8 cellular contexts compared by ENCODE assay signal in the genomic region with DNA sequence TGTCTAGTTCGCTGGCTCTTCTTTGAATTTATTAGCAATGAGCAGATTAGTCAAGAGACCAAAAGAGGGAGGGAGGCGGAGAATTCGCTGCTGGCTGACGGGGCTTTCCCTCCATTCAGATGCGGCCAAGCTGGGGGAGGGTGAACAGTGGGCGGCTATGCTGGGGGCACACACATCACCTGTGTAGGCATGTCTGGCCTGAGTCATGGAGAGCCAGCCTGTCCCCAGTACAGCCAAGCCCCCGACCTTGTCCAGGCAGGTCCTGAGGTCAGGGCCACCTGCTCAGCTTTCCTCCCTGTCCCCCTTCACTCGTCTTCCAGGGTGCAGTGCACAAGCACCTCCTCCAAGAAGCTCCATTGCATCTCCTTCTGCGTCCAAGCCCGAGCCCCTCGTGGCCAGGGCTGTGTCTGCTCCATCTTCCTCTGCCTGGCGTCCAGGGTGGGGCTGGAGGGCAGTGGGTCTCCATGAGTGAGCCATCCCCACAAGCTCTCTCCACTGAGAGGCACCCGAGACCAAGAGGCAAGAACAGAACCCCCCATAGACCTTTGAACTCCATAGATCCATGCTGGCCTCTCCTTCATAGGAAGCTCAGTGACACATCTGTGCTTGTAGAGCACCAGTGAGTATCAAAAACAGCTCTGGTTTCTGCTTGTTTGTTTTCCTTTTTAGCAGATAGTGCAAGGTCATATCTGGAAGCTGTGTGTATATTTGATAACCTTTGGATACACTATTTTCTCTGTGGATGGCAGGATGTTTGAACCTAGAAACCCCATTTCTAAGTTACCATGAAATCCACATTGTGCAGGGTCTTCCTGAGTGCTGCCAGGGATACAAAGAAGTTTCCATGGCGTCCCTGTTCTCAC. TPM values are rescaled to one million over a fixed set of nuclear protein-coding genes. Genes with fewer than 3 reads are reported as not detected.
DNase-seq lines count a peak whose midpoint lies in the region; ATAC-seq lines count a peak whose summit lies in the region.

No MANE protein-coding gene starts in this region.

- in situ Hi-C loops in KBM-7 (cut with MboI; ENCODE audit: low pct_unique_long_range_greater_than_20kb, low sequenced_read_pairs), result no loop called here

- H3K36me3 ChIP-seq in adipocyte (ENCODE audit: control insufficient read depth, insufficient read depth, low read length, severe bottlenecking) (peaks cover 22% of the 10 kb centered on the region), iPS-18a (ENCODE audit: control insufficient read depth, low read depth, low read length) (no peaks in the 10 kb centered on the region), skeletal muscle tissue (ENCODE audit: control insufficient read depth in 3 of 3, insufficient read depth in 3 of 3, low read length in 3 of 3) (peaks cover 30 to 43% (median 32%) of the 10 kb centered on the region in 3 donors)

- H3K27me3 ChIP-seq in adipocyte (replicated peaks; ENCODE audit: control insufficient read depth, insufficient read depth, low read length), result no peaks in the 10 kb centered on the region
- no peaks in the 10 kb centered on the region for H3K27me3 ChIP-seq in iPS-18a (ENCODE audit: control insufficient read depth, insufficient read depth, low read length)
- no peaks in the 10 kb centered on the region for H3K27me3 ChIP-seq in skeletal muscle tissue (ENCODE audit: control insufficient read depth in 3 of 3, insufficient read depth in 3 of 3, low read length in 3 of 3)

- ATAC-seq in GM21723 (IDR thresholded peaks at IDR 0.05; ENCODE audit: unreplicated experiment), result peak; percentile 29

- no peak for DNase-seq in adipocyte (ENCODE audit: low read depth)
- no peak for DNase-seq in stimulated activated CD4-positive, alpha-beta T cell treated with anti-CD3 and anti-CD28 coated beads, Interleukin-4, amount 100 ng/mL, for 1 hour
- no peak for DNase-seq in amygdala (lab: John Stamatoyannopoulos, UW)
- DNase-seq in Ammon's horn (ENCODE audit: low spot score), result no peak
- DNase-seq in KBM-7, result no peak

- H3K9ac ChIP-seq in adipocyte (ENCODE audit: low read length) (peak overlapping the region; percentile 89), iPS-18a (ENCODE audit: low read length) (no peak overlapping the region), skeletal muscle tissue (ENCODE audit: low read depth in 1 of 3, low read length in 3 of 3) (peak overlapping the region in 2 of 3 donors; percentile 1 to 98)

- no peaks in the 10 kb centered on the region for H3K9me3 ChIP-seq in adipocyte (ENCODE audit: control insufficient read depth, low read length)
- H3K9me3 ChIP-seq in iPS-18a (ENCODE audit: control insufficient read depth, low read depth, low read length), result no peaks in the 10 kb centered on the region
- H3K9me3 ChIP-seq in skeletal muscle tissue (ENCODE audit: control insufficient read depth in 3 of 3, low read length in 3 of 3), result no peaks in the 10 kb centered on the region

- H3K4me1 ChIP-seq in adipocyte (ENCODE audit: control insufficient read depth, insufficient read depth, low read length) (peaks cover 85% of the 10 kb centered on the region), iPS-18a (ENCODE audit: control insufficient read depth, low read depth, low read length) (peaks cover 50% of the 10 kb centered on the region), skeletal muscle tissue (ENCODE audit: control insufficient read depth in 3 of 3, insufficient read depth in 3 of 3, low read length in 3 of 3) (peaks cover 72 to 85% (median 73%) of the 10 kb centered on the region in 3 donors)

- H3K27ac ChIP-seq in iPS-18a (ENCODE audit: low read length) (no peak overlapping the region), skeletal muscle tissue (ENCODE audit: low read depth, low read length) (peak overlapping the region; percentile 92)

- peak overlapping the region; percentile 34 for H3K4me3 ChIP-seq in adipocyte (ENCODE audit: low read length)
- H3K4me3 ChIP-seq in iPS-18a (ENCODE audit: low read length), result peak overlapping the region; percentile 9
- peak overlapping the region in 1 of 3 donors; percentile 13 for H3K4me3 ChIP-seq in skeletal muscle tissue (ENCODE audit: low read length in 3 of 3)

RNA-seq across cellular contexts. Expression of a gene that starts 1.9 kb away (rescaled TPM):
- 12.5 TPM for total RNA-seq in skeletal muscle tissue

RNA-seq across cellular contexts. Expression of a gene that starts 20.2 kb away (rescaled TPM):
- total RNA-seq in skeletal muscle tissue, result 25.6 TPM

RNA-seq across cellular contexts. Expression of a gene that starts 20.9 kb away (rescaled TPM):
- 21.4 TPM for total RNA-seq in skeletal muscle tissue
